ENCODE assay signal across 11 cellular contexts in the genomic region with DNA sequence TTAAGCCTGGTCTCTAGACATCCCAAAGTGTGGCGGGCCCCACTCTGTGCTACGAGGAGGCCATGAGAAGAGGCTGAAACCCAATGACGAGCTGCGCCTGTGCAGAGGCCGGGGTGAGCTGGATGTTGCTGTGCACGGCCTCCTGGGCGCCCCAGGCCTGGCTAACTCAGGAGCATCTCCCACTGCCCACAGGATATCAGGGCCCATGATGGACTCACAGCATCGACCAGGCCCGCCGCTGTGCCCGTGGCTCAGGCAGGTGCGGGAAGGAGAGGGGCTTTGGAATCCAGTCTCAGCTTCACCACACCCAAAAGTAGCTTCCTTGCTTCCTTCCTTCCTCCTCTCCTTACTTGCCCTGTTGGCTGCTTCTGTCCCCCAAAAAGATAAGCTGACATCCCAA. TPM values are rescaled to one million over a fixed set of nuclear protein-coding genes. Genes with fewer than 3 reads are reported as not detected.
"Had no signal": no experiment of that assay in that cellular context is flagged by ENCODE, and none has a peak within 500 bp of the region (broad histone marks: within the 10 kb centered on the region; RNA-seq: fewer than 3 reads in every experiment).

No MANE protein-coding gene starts in this region.

- H3K9ac ChIP-seq: KMS-11 had no signal

- H3K4me2 ChIP-seq: KMS-11 had no signal

- H3K4me3 Mint-ChIP-seq: IgD-negative memory B cell had no signal

- DNase-seq: IMR-90, KBM-7, KG1 had no signal

- H3K27ac Mint-ChIP-seq: IgD-negative memory B cell had no signal

- FAIRE-seq: HepG2, HTR-8/SVneo, K562 had no signal

- H3K4me3 ChIP-seq: K562 had no signal

- H3K4me1 Mint-ChIP-seq: IgD-negative memory B cell had no signal

- H3K27ac ChIP-seq: HL-60, KMS-11 had no signal

- H3K36me3 Mint-ChIP-seq: IgD-negative memory B cell had no signal

- ATAC-seq: K562 had no signal

RNA-seq across cellular contexts. Expression of a gene that starts 4.6 kb away (rescaled TPM):
- total RNA-seq: HepG2, HT-29, HT1080, IMR-90, K562 had no signal
- polyA plus RNA-seq: HepG2, IgD-negative memory B cell, IMR-90, K562 had no signal
